Comparison of ENCODE assay signal across 14 cellular contexts in the genomic region with DNA sequence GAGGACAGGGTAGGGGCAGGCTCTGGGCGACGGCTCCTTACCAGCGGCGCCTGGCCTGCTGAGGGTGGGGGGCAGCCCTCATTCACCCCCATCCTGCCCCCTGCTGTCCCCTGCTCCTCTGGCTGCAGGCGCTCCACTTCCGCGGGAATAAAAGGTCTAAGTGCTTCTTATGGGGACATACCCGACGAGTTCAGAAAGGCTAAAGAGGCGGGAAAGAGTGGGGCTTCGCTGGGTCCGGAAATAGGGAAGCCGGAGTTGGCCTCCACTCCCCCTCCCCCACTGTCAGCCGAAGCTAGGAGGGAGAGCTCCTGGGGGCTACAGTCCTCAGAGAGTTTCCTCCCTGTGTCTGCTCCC. TPM values are rescaled to one million over a fixed set of nuclear protein-coding genes. Genes with fewer than 3 reads are reported as not detected.
DNase-seq lines count a peak whose midpoint lies in the region; ATAC-seq, FAIRE-seq and TF ChIP-seq lines count a peak whose summit lies in the region.
"Had no signal": no experiment of that assay in that cellular context is flagged by ENCODE, and none has a peak within 500 bp of the region (broad histone marks: within the 10 kb centered on the region; RNA-seq: fewer than 3 reads in every experiment).

No MANE protein-coding gene starts in this region.

- no peak overlapping the region for H3K14ac ChIP-seq in H1 (ENCODE audit: insufficient read length)

- H2BK5ac ChIP-seq in H1 (ENCODE audit: low read depth, low read length): peak overlapping the region; percentile 5; the same call in 1 of the 2 replicates

- WGBS in heart right ventricle, 2 donors: 16% methylated on average over 14 of the region's 14 CpGs
- 2% methylated on average over 10 of the region's 14 CpGs; no CpG with 5 or more reads in 1 of the 2 experiments for WGBS in H1 (ENCODE audit: extremely low coverage in 1 of 2, insufficient coverage in 1 of 2, insufficient read length in 1 of 2, insufficient replicate concordance in 2 of 2, low coverage in 1 of 2, low lambda C conversion rate in 2 of 2, missing lambda C conversion rate in 1 of 2), 2 experiments

- peaks cover 19 to 92% (median 84%) of the 10 kb centered on the region in 7 donors for H3K27me3 ChIP-seq in heart right ventricle
- H3K27me3 ChIP-seq in H1 (replicated peaks in 1 of 4; ENCODE audit: control insufficient read depth in 3 of 4, extremely low read depth in 1 of 4, insufficient read depth in 3 of 4, low read length in 3 of 4): peaks cover 48 to 86% (median 78%) of the 10 kb centered on the region in 4 experiments
- peaks cover 68% of the 10 kb centered on the region for H3K27me3 ChIP-seq in upper lobe of right lung

- peak overlapping the region; percentile 87 for H3K18ac ChIP-seq in H1 (ENCODE audit: extremely low read depth, low read length)

- peak overlapping the region; percentile 76 to 99 for H3K4me2 ChIP-seq in H1 (ENCODE audit: insufficient read depth in 1 of 2, low read depth in 2 of 2, low read length in 2 of 2)

- CTCF ChIA-PET in H1 (lab: Charles Lee; ENCODE audit: partially characterized antibody): interaction anchor here (0.9 to 2.7 kb wide), 4 partner anchors 10 to 457 kb away, joined by 3 to 12 read pairs (median 6); no protein-coding TSS in a partner anchor

- no peaks in the 10 kb centered on the region for H3K79me1 ChIP-seq in H1 (ENCODE audit: low read depth, low read length)

- intact Hi-C loops in heart right ventricle (cut with DNase I): no loop called here
- intact Hi-C loops in left cardiac atrium (cut with DNase I): no loop called here
- intact Hi-C loops in upper lobe of right lung (cut with DNase I): no loop called here

- TF ChIP-seq CTCF in heart right ventricle (IDR thresholded peaks at IDR 0.05): no peak
- TF ChIP-seq CTCF in H1 (IDR thresholded peaks at IDR 0.05; ENCODE audit: control extremely low read depth in 1 of 3, insufficient read depth in 1 of 3, low read depth in 1 of 3, low read length in 3 of 3): no peak
- TF ChIP-seq CTCF in nephron progenitor cell (IDR thresholded peaks at IDR 0.05): no peak
- TF ChIP-seq CTCF in upper lobe of right lung (IDR thresholded peaks at IDR 0.05): no peak
- TF ChIP-seq CTCF in progenitor cell of endocrine pancreas (IDR thresholded peaks at IDR 0.05; ENCODE audit: unreplicated experiment): no peak

- 0 out of 2 replicates have a peak overlapping the region, but pooled peaks have one; percentile 26 for H2AFZ ChIP-seq in H1 (ENCODE audit: low read length)

- H3K79me2 ChIP-seq in H1 (ENCODE audit: control insufficient read depth in 1 of 2, insufficient read depth in 2 of 2, low read length in 2 of 2): no peaks in the 10 kb centered on the region

- FAIRE-seq in H1 (lab: Jason Lieb, UNC): no peak
- FAIRE-seq in HTR-8/SVneo (lab: Jason Lieb, UNC): no peak

- H2BK20ac ChIP-seq in H1 (ENCODE audit: low read length): no peak overlapping the region

- no peak for TF ChIP-seq RAD21 in H1 (IDR thresholded peaks at IDR 0.05 in 1 of 2, conservative IDR thresholded peaks at IDR 0.05 in 1 of 2; ENCODE audit: low read depth in 2 of 2, low read length in 2 of 2)

- H4K91ac ChIP-seq in H1 (replicated peaks; ENCODE audit: insufficient read length, low read length): peak overlapping the region; percentile 71

- no peaks in the 10 kb centered on the region for H3K9me3 Mint-ChIP-seq in nephron progenitor cell
- no peaks in the 10 kb centered on the region for H3K9me3 Mint-ChIP-seq in progenitor cell of endocrine pancreas (ENCODE audit: low read depth)
- H3K9me3 Mint-ChIP-seq: natural killer cell had no signal

- no peak overlapping the region for H3K56ac ChIP-seq in H1 (replicated peaks; ENCODE audit: insufficient read length, low read depth, low read length)

- no peaks in the 10 kb centered on the region for H4K20me1 ChIP-seq in H1 (replicated peaks in 1 of 2; ENCODE audit: control insufficient read depth in 1 of 2, insufficient read depth in 2 of 2, low read length in 2 of 2)

- H2BK15ac ChIP-seq in H1 (ENCODE audit: low read length): no peak overlapping the region

- H3K4me3 Mint-ChIP-seq in nephron progenitor cell: peak overlapping the region; percentile 83
- no peak overlapping the region for H3K4me3 Mint-ChIP-seq in progenitor cell of endocrine pancreas (ENCODE audit: low read depth)

- H2BK120ac ChIP-seq in H1 (replicated peaks; ENCODE audit: low read depth, low read length): no peak overlapping the region

- H3K36me3 ChIP-seq in heart right ventricle: no peaks in the 10 kb centered on the region
- H3K36me3 ChIP-seq in H1 (ENCODE audit: control insufficient read depth in 2 of 4, insufficient read depth in 4 of 4, low read length in 3 of 4): no peaks in the 10 kb centered on the region
- no peaks in the 10 kb centered on the region for H3K36me3 ChIP-seq in upper lobe of right lung
- H3K36me3 ChIP-seq: uterus had no signal

- H3K27ac ChIP-seq in heart right ventricle: no peak overlapping the region
- H3K27ac ChIP-seq in H1 (ENCODE audit: low read depth, low read length): no peak overlapping the region
- no peak overlapping the region for H3K27ac ChIP-seq in upper lobe of right lung
- H3K27ac ChIP-seq: uterus had no signal

- H3K27me3 Mint-ChIP-seq in nephron progenitor cell (ENCODE audit: low read depth, poor library complexity): peaks cover 18% of the 10 kb centered on the region
- H3K27me3 Mint-ChIP-seq in progenitor cell of endocrine pancreas: peaks cover 82% of the 10 kb centered on the region

- H3K9me3 ChIP-seq in heart right ventricle (no peaks in the 10 kb centered on the region), H1 (ENCODE audit: insufficient read depth in 2 of 2, low read depth in 1 of 2, low read length in 1 of 2) (no peaks in the 10 kb centered on the region), upper lobe of right lung (no peaks in the 10 kb centered on the region)
- H3K9me3 ChIP-seq: uterus had no signal

- no peak overlapping the region for H3K4ac ChIP-seq in H1 (replicated peaks; ENCODE audit: insufficient read length, low read depth, low read length)

- H3K4me1 ChIP-seq in heart right ventricle (peaks cover 25 to 50% (median 43%) of the 10 kb centered on the region in 9 donors), H1 (replicated peaks in 1 of 4; ENCODE audit: control insufficient read depth in 3 of 4, insufficient read depth in 4 of 4, low read length in 3 of 4) (peaks cover 7 to 39% (median 24%) of the 10 kb centered on the region in 4 experiments), upper lobe of right lung (peaks cover 42% of the 10 kb centered on the region)

- ATAC-seq in heart right ventricle: peak in 4 of 8 donors; percentile 26 to 45 (median 38)
- no peak for ATAC-seq in left cardiac atrium
- ATAC-seq in upper lobe of right lung: peak; percentile 31

- H3K23me2 ChIP-seq in H1 (ENCODE audit: low read depth, low read length): peaks cover 11% of the 10 kb centered on the region; the same call in 1 of the 2 replicates

- H3K36me3 Mint-ChIP-seq in nephron progenitor cell (ENCODE audit: low read depth): no peaks in the 10 kb centered on the region
- H3K36me3 Mint-ChIP-seq in progenitor cell of endocrine pancreas (ENCODE audit: insufficient read depth): no peaks in the 10 kb centered on the region
- H3K36me3 Mint-ChIP-seq: natural killer cell had no signal

- TF ChIP-seq EP300 in H1 (IDR thresholded peaks at IDR 0.05; ENCODE audit: borderline replicate concordance in 1 of 2, low read depth in 2 of 2, low read length in 2 of 2): no peak

- DNase-seq in heart right ventricle: no peak
- no peak for DNase-seq in left cardiac atrium
- DNase-seq in H1 (ENCODE audit: low read depth in 1 of 2, low spot score in 2 of 2): peak in 1 of 2 experiments; percentile 74
- DNase-seq in nephron progenitor cell: no peak
- DNase-seq in upper lobe of right lung: no peak
- no peak for DNase-seq in HTR-8/SVneo (ENCODE audit: insufficient read length, low spot score)
- no peak for DNase-seq in SHP77 (lab: John Stamatoyannopoulos, UW)
- DNase-seq in progenitor cell of endocrine pancreas (ENCODE audit: low spot score, unreplicated experiment): no peak
- DNase-seq: activated naive CD4-positive, alpha-beta T cell treated with anti-CD3 and anti-CD28 coated beads, Interleukin-2, amount 50 U/mL, for 16 hours; DMS53; natural killer cell; NCI-H146; uterus had no signal

- H3K4me1 Mint-ChIP-seq in nephron progenitor cell (peaks cover 72% of the 10 kb centered on the region), progenitor cell of endocrine pancreas (ENCODE audit: low read depth) (peaks cover 11% of the 10 kb centered on the region)

- H4K5ac ChIP-seq in H1 (ENCODE audit: insufficient read length, low read depth, low read length): peak overlapping the region; percentile 15

- H3K23ac ChIP-seq in H1 (ENCODE audit: insufficient read length): no peak overlapping the region

- no peak overlapping the region for H4K8ac ChIP-seq in H1 (ENCODE audit: extremely low read depth, insufficient read depth, low read length)

- H3K27ac Mint-ChIP-seq in nephron progenitor cell (no peak overlapping the region), progenitor cell of endocrine pancreas (no peak overlapping the region)
- H3K27ac Mint-ChIP-seq: natural killer cell had no signal

- H3K4me3 ChIP-seq in heart right ventricle (peak overlapping the region in 9 of 10 donors; percentile 16 to 50 (median 39)), H1 (ENCODE audit: extremely low read depth in 1 of 4, insufficient read depth in 2 of 4, low read depth in 3 of 4, low read length in 4 of 4) (peak overlapping the region; percentile 16 to 64 (median 52)), upper lobe of right lung (peak overlapping the region; percentile 33)

- peak overlapping the region; percentile 30; the same call in 1 of the 2 replicates for H2BK12ac ChIP-seq in H1 (ENCODE audit: low read depth, low read length)

- TF ChIP-seq POLR2A in H1 (IDR thresholded peaks at IDR 0.05; ENCODE audit: control extremely low read depth in 1 of 2, low read depth in 2 of 2, low read length in 2 of 2): no peak

- no peak overlapping the region for H2AK5ac ChIP-seq in H1 (ENCODE audit: low read depth, low read length)

- POLR2A ChIA-PET in H1 (lab: Charles Lee; ENCODE audit: partially characterized antibody): interaction anchor here (1.0 kb wide), 1 partner anchor 9 kb away, joined by 3 read pairs; no protein-coding TSS in a partner anchor

- H3K9ac ChIP-seq in H1 (replicated peaks in 1 of 4; ENCODE audit: extremely low read depth in 1 of 4, low read depth in 3 of 4, low read length in 3 of 4): peak overlapping the region in 1 of 4 experiments; percentile 13; a peak in 2 of 7 replicates

RNA-seq across cellular contexts. Expression of a gene that starts 7.1 kb away (rescaled TPM):
- under 1 TPM in 1 of 10 donors, not detected in 9; 0.13 TPM for total RNA-seq in heart right ventricle
- polyA plus RNA-seq in heart right ventricle: under 1 TPM; 0.03 to 0.15 TPM
- total RNA-seq in left cardiac atrium: not detected
- 0.34 and 0.65 TPM in 2 replicates for total RNA-seq in H1 (2021; fragmentation: NEBNext Ultra II Directional; extraction: Animal tissue kit (Norgen Biotek cat#: 25700))
- 1.0 and 1.1 TPM in 2 replicates for polyA plus RNA-seq in H1 (2011; rRNA removed)
- polyA plus RNA-seq in H1 (2011; cell fraction: cytosol; rRNA removed): 0.87 TPM
- polyA plus RNA-seq in H1 (2011; cell fraction: nucleus; rRNA removed): 2.7 TPM
- polyA plus RNA-seq in H1 (2012, experiment 1 of 2): 1.0 to 1.8 TPM (median 1.4 TPM) in 4 replicates
- 1.4 TPM for polyA plus RNA-seq in H1 (2012, experiment 2 of 2)
- 0.22 TPM for polyA plus RNA-seq in H1 (2013, experiment 1 of 2)
- polyA plus RNA-seq in H1 (2013, experiment 2 of 2): 0.18 TPM
- polyA minus RNA-seq in H1 (2011; rRNA and poly(A)+ RNA removed): 0.38 and 1.2 TPM in 2 replicates
- not detected for polyA minus RNA-seq in H1 (2011; cell fraction: cytosol; rRNA and poly(A)+ RNA removed)
- polyA minus RNA-seq in H1 (2011; cell fraction: nucleus; rRNA and poly(A)+ RNA removed): 1.9 TPM
- not detected for total RNA-seq in upper lobe of right lung
- total RNA-seq in progenitor cell of endocrine pancreas: 0.27 and 0.43 TPM in 2 replicates
- total RNA-seq: natural killer cell had no signal

RNA-seq across cellular contexts. Expression of a gene that starts 53.6 kb away (rescaled TPM):
- total RNA-seq in heart right ventricle: 1 to 10 TPM in 7 of 10 donors, under 1 TPM in 3; 0.46 to 2.3 (median 1.5) TPM
- under 1 TPM; 0.45 to 0.66 TPM for polyA plus RNA-seq in heart right ventricle
- 1 to 10 TPM; 1.2 TPM for total RNA-seq in left cardiac atrium
- total RNA-seq in H1 (2021; fragmentation: NEBNext Ultra II Directional; extraction: Animal tissue kit (Norgen Biotek cat#: 25700)): 2.0 and 2.1 TPM in 2 replicates
- 0.20 TPM in 1 of 2 replicates, not detected in the other for polyA plus RNA-seq in H1 (2011; rRNA removed)
- not detected for polyA plus RNA-seq in H1 (2011; cell fraction: cytosol; rRNA removed)
- polyA plus RNA-seq in H1 (2011; cell fraction: nucleus; rRNA removed): not detected
- polyA plus RNA-seq in H1 (2012, experiment 1 of 2): 0.66 to 2.6 TPM (median 1.9 TPM) in 4 replicates
- polyA plus RNA-seq in H1 (2012, experiment 2 of 2): 0.96 TPM
- polyA plus RNA-seq in H1 (2013, experiment 1 of 2): 1.5 TPM
- 1.4 TPM for polyA plus RNA-seq in H1 (2013, experiment 2 of 2)
- not detected in 2 replicates for polyA minus RNA-seq in H1 (2011; rRNA and poly(A)+ RNA removed)
- polyA minus RNA-seq in H1 (2011; cell fraction: cytosol; rRNA and poly(A)+ RNA removed): not detected
- polyA minus RNA-seq in H1 (2011; cell fraction: nucleus; rRNA and poly(A)+ RNA removed): not detected
- total RNA-seq in upper lobe of right lung: 5.6 TPM
- total RNA-seq in progenitor cell of endocrine pancreas: 0.91 and 1.1 TPM in 2 replicates
- total RNA-seq: cerebellum, natural killer cell had no signal
